ENCODE assay signal across 16 cellular contexts in the genomic region with DNA sequence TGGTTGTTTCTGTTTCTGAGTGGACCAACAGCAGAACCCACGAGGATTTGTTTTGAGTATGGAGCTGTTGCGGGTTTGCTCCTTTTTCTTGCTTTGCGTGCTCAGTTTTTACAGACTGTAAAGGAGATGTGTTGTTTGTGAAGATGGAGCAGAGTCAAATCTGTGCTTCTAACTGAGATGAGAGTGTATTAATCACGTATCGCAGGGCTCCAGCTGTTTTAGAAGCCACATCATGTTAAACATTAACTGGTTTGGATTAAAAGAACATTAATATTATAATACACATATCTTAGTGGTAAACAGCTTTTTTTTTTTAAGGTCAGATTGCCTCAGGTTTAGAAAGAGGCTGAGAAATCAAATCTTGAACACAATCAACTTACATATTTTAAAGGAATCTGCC.
DNase-seq lines count a peak whose midpoint lies in the region; ATAC-seq, FAIRE-seq and TF ChIP-seq lines count a peak whose summit lies in the region.
"Had no signal": no experiment of that assay in that cellular context is flagged by ENCODE, and none has a peak within 500 bp of the region (broad histone marks: within the 10 kb centered on the region; RNA-seq: fewer than 3 reads in every experiment).

No MANE protein-coding gene starts in this region.

- no peak for TF ChIP-seq CTCF in body of pancreas (IDR thresholded peaks at IDR 0.05)
- TF ChIP-seq CTCF in coronary artery (IDR thresholded peaks at IDR 0.05), result no peak

- in situ Hi-C loops in GM23248 (cut with MboI) (no loop called here), ACHN (cut with HindIII; ENCODE audit: low pct_ligation_motif_present, low pct_unique_long_range_greater_than_20kb, low sequenced_read_pairs) (no loop called here)

- H3K36me3 ChIP-seq in GM23248 (ENCODE audit: low read depth) (peaks cover 3% of the 10 kb centered on the region; the same call in 1 of the 2 replicates), body of pancreas (replicated peaks in 1 of 2; ENCODE audit: insufficient read depth in 1 of 2, low read depth in 2 of 2) (peaks cover 0 to 7% of the 10 kb centered on the region in 2 donors), skeletal muscle tissue (ENCODE audit: control insufficient read depth in 3 of 3, insufficient read depth in 3 of 3, low read length in 3 of 3) (peaks cover 27 to 48% (median 47%) of the 10 kb centered on the region in 3 donors)

- H3K27ac ChIP-seq in GM23248 (peak overlapping the region; percentile 33), body of pancreas (peak overlapping the region in 3 of 4 donors; percentile 46 to 55 (median 51)), skeletal muscle tissue (ENCODE audit: low read depth, low read length) (peak overlapping the region; percentile 23), coronary artery (no peak overlapping the region)

- peak overlapping the region; percentile 97 for H3K4me2 ChIP-seq in GM23248 (ENCODE audit: unreplicated experiment)
- H3K4me2 ChIP-seq: GM23338 had no signal

- H3K4me1 ChIP-seq in GM23248 (ENCODE audit: insufficient read depth) (peaks cover 14% of the 10 kb centered on the region), body of pancreas (peaks cover 34% of the 10 kb centered on the region), skeletal muscle tissue (ENCODE audit: control insufficient read depth in 3 of 3, insufficient read depth in 3 of 3, low read length in 3 of 3) (peaks cover 9 to 25% (median 14%) of the 10 kb centered on the region in 3 donors)

- DNase-seq in GM23248 (peak; percentile 37), body of pancreas (no peak), DMS 273 treated with DMSO at 0.1 percent for 48 hours (lab: John Stamatoyannopoulos, UW) (no peak), ACHN (no peak), coronary artery (ENCODE audit: low spot score) (no peak)
- DNase-seq: activated CD4-positive, CD25-positive, alpha-beta regulatory T cell treated with anti-CD3 and anti-CD28 coated beads, Interleukin-2, amount 50 U/mL, for 72 hours; EL; MV-4-11; NCI-H774; stimulated activated CD4-positive, alpha-beta T cell treated with anti-CD3 and anti-CD28 coated beads, Interleukin-4, amount 100 ng/mL, for 4 hours; T-helper 2 cell had no signal

- H3K4me3 ChIP-seq in GM23248 (peak overlapping the region; percentile 78), body of pancreas (no peak overlapping the region), skeletal muscle tissue (ENCODE audit: low read length in 3 of 3) (no peak overlapping the region), coronary artery (no peak overlapping the region)
- H3K4me3 ChIP-seq: GM23338 had no signal

- WGBS in GM23248 (ENCODE audit: low coverage in 1 of 2, low lambda C conversion rate in 2 of 2, missing lambda C conversion rate in 2 of 2), 2 experiments, result 11 to 12% methylated on average over 5 of the region's 5 CpGs
- WGBS in body of pancreas, 2 donors, result 25 to 38% methylated on average over 5 of the region's 5 CpGs

- H3K79me2 ChIP-seq in GM23248 (ENCODE audit: insufficient read depth), result no peaks in the 10 kb centered on the region

- no peaks in the 10 kb centered on the region for H3K9me2 ChIP-seq in GM23248 (ENCODE audit: insufficient read depth)

- no peak for TF ChIP-seq POLR2A in body of pancreas (IDR thresholded peaks at IDR 0.05)

- FAIRE-seq in islet of Langerhans (lab: Jason Lieb, UNC), result peak; percentile 91

- no peaks in the 10 kb centered on the region for H3K9me3 ChIP-seq in GM23248 (ENCODE audit: low read depth)
- H3K9me3 ChIP-seq in body of pancreas, result no peaks in the 10 kb centered on the region
- no peaks in the 10 kb centered on the region for H3K9me3 ChIP-seq in skeletal muscle tissue (ENCODE audit: control insufficient read depth in 3 of 3, low read length in 3 of 3)

- H2AFZ ChIP-seq in GM23248, result peak overlapping the region; percentile 89
- H2AFZ ChIP-seq: GM23338 had no signal

- no peak for ATAC-seq in body of pancreas
- no peak for ATAC-seq in HG02970 (IDR thresholded peaks at IDR 0.05; ENCODE audit: low FRiP score, unreplicated experiment)
- ATAC-seq: activated naive CD4-positive, alpha-beta T cell treated with anti-CD3 and anti-CD28 coated beads, Interleukin-2, amount 50 U/mL, for 72 hours; GM23338 had no signal

- no peaks in the 10 kb centered on the region; the same call in 1 of the 2 replicates for H3F3A ChIP-seq in GM23248 (ENCODE audit: insufficient read depth)

- peak overlapping the region; percentile 76 for H3K9ac ChIP-seq in GM23248
- no peak overlapping the region for H3K9ac ChIP-seq in skeletal muscle tissue (ENCODE audit: low read depth in 1 of 3, low read length in 3 of 3)

- no peaks in the 10 kb centered on the region for H4K20me1 ChIP-seq in GM23248 (ENCODE audit: insufficient read depth)

- no peaks in the 10 kb centered on the region for H3K27me3 ChIP-seq in GM23248 (replicated peaks; ENCODE audit: insufficient read depth)
- H3K27me3 ChIP-seq in body of pancreas, result no peaks in the 10 kb centered on the region
- H3K27me3 ChIP-seq in skeletal muscle tissue (ENCODE audit: control insufficient read depth in 3 of 3, insufficient read depth in 3 of 3, low read length in 3 of 3), result no peaks in the 10 kb centered on the region

- intact Hi-C loops in body of pancreas (cut with DNase I), result no loop called here

Comparison
In these comparisons a context has a peak if more than half of its experiments do, and no peak if none do; other contexts are left out.
1. H3K27ac ChIP-seq: peak in GM23248 (single experiment), body of pancreas (3 of 4) and skeletal muscle tissue (single experiment); none in coronary artery (0 of 2).